ENCODE assay signal across 8 cellular contexts in the genomic region with DNA sequence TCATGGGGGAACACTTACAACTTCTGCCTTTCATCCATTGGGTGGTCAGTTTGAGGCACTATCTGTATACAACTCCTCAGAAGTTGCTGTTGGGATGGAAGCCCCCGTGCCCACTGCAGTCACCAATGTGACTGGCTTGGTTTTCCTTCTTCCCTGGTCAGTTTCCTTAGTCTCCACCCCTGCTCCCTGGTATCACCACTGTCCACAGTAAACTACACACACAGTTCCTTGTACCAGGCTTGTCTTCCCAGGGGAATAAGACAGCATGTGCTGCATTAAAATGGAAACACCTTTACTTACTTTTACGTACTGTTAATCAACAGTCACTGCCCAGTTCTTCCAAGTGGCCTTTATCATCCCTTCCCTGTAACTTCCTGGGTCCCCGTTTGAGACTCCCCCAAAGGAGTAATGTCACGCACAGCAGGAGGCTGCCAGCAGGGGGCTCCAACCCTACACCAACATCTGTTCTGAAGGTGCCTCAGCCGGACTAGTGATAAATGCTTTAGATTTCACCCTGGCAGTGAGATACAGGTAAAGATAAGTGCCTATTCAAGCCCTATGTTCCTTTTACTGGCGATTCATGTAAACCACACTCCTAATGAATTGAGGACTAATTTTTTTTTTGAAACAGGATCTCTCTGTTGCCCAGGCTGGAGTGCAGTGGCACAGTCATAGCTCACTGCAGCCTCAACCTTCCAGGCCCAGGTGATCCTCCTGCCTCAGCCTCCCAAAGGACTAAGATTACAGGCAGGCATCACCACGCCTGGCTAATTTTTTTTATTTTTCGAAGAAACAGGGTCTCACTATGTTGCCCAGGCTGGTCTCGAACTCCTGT. TPM values are rescaled to one million over a fixed set of nuclear protein-coding genes. Genes with fewer than 3 reads are reported as not detected.
DNase-seq lines count a peak whose midpoint lies in the region; ATAC-seq and TF ChIP-seq lines count a peak whose summit lies in the region.

No MANE protein-coding gene starts in this region.

- TF ChIP-seq CTCF in hepatocyte (IDR thresholded peaks at IDR 0.05; ENCODE audit: poor library complexity) = peak; percentile 79

- H4K20me1 ChIP-seq in hepatocyte (ENCODE audit: insufficient read depth, poor library complexity, severe bottlenecking) = no peaks in the 10 kb centered on the region

- no peak for ATAC-seq in GM19328 (IDR thresholded peaks at IDR 0.05; ENCODE audit: unreplicated experiment)

- DNase-seq in GF-D8 (lab: John Stamatoyannopoulos, UW) (peak; percentile 14), HT1080 (ENCODE audit: low read depth) (peak; percentile 43), T-helper 22 cell (ENCODE audit: low read depth) (peak; percentile 36), anterior cingulate cortex (lab: John Stamatoyannopoulos, UW) (peak in 34 of 58 donors; percentile 0 to 63 (median 20)), hepatocyte (ENCODE audit: low spot score) (peak; percentile 83), DMS79 treated with DMSO at 0.1 percent for 48 hours (lab: John Stamatoyannopoulos, UW) (no peak)
- peak; percentile 76 for DNase-seq in stimulated activated CD4-positive, alpha-beta T cell treated with anti-CD3 and anti-CD28 coated beads, Interleukin-12 subunit alpha, Interleukin-12 subunit beta, amount 100 ng/mL, for 4 hours

- no peaks in the 10 kb centered on the region for H3K27me3 ChIP-seq in hepatocyte

- H3K79me2 ChIP-seq in hepatocyte = no peaks in the 10 kb centered on the region

- no peak overlapping the region for H2AFZ ChIP-seq in hepatocyte

- no peaks in the 10 kb centered on the region for H3K4me1 ChIP-seq in hepatocyte (ENCODE audit: insufficient read depth)

- no peaks in the 10 kb centered on the region for H3K9me2 ChIP-seq in hepatocyte (replicated peaks; ENCODE audit: insufficient read depth)

- no peak overlapping the region for H3K4me3 ChIP-seq in hepatocyte

- H3K36me3 ChIP-seq in hepatocyte (replicated peaks; ENCODE audit: insufficient read depth, low read depth) = no peaks in the 10 kb centered on the region

- no peak overlapping the region for H3K4me2 ChIP-seq in hepatocyte

- H3K9me3 ChIP-seq in hepatocyte (ENCODE audit: low read depth) = no peaks in the 10 kb centered on the region

- 65% methylated on average over 9 of the region's 9 CpGs for WGBS in hepatocyte (ENCODE audit: low lambda C conversion rate, missing lambda C conversion rate)

- H3K27ac ChIP-seq in hepatocyte = no peak overlapping the region

RNA-seq across cellular contexts. Expression of a gene that starts 45.3 kb away (rescaled TPM):
- total RNA-seq in HT1080 (2014; rRNA removed; shearing (Covaris generic)) = 3.0 TPM in 2 replicates
- polyA plus RNA-seq in HT1080 (2015; cell fraction: cytosol; rRNA removed) = 1.7 and 1.9 TPM in 2 replicates
- polyA plus RNA-seq in HT1080 (2015; cell fraction: nucleus; rRNA removed) = 1.5 and 1.9 TPM in 2 replicates
- 6.5 and 8.4 TPM in 2 replicates for total RNA-seq in hepatocyte
- 2.5 and 4.7 TPM in 2 replicates for polyA plus RNA-seq in hepatocyte
